ENCODE assay signal across 8 cellular contexts in genomic region chr15:84600687-84601554, GRCh38. TPM values are rescaled to one million over a fixed set of nuclear protein-coding genes. Genes with fewer than 3 reads are reported as not detected.
DNase-seq lines count a peak whose midpoint lies in the region; ATAC-seq and TF ChIP-seq lines count a peak whose summit lies in the region.

Gene ZSCAN2 (plus strand): TSS chr15:84601009. CDS start chr15:84603928, 2,919 bp downstream.

- H3K4me2 ChIP-seq in Loucy (ENCODE audit: low read depth, low read length, poor library complexity, severe bottlenecking) = peak within 1 kb of the TSS; percentile 89

- peaks cover 9% of the 10 kb centered on the region for H3K36me3 ChIP-seq in H7 (replicated peaks; ENCODE audit: control insufficient read depth, insufficient read depth, low read length)
- peaks cover 3% of the 10 kb centered on the region; the same call in 1 of the 2 replicates for H3K36me3 ChIP-seq in Loucy (ENCODE audit: insufficient read depth, low read length)
- 0 out of 2 replicates have a peak, but pooled peaks cover 5% of the 10 kb centered on the region for H3K36me3 ChIP-seq in RWPE2 (ENCODE audit: low read depth)

- H3K4me3 ChIP-seq in H7 (ENCODE audit: insufficient read depth, low read depth, low read length) (peak within 1 kb of the TSS; percentile 95), Loucy (ENCODE audit: low read length, poor library complexity, severe bottlenecking) (peak within 1 kb of the TSS; percentile 94), RWPE2 (ENCODE audit: severe bottlenecking) (peak within 1 kb of the TSS; percentile 91), fibroblast of the aortic adventitia (ENCODE audit: low read depth, low read length) (peak within 1 kb of the TSS; percentile 93)

- H3K9me2 ChIP-seq in Loucy (replicated peaks; ENCODE audit: low read depth, low read length) = no peaks in the 10 kb centered on the region

- H3K27ac Mint-ChIP-seq in nephron = peak within 1 kb of the TSS; percentile 43 to 87 (median 85)

- TF ChIP-seq CTCF in Loucy (conservative IDR thresholded peaks at IDR 0.05; ENCODE audit: low read length) (no peak), RWPE2 (IDR thresholded peaks at IDR 0.05; ENCODE audit: poor library complexity, severe bottlenecking) (no peak), fibroblast of the aortic adventitia (IDR thresholded peaks at IDR 0.05; ENCODE audit: insufficient read depth, low read length) (no peak), nephron (IDR thresholded peaks at IDR 0.05; ENCODE audit: unreplicated experiment in 3 of 3) (no peak)

- H3K27me3 Mint-ChIP-seq in nephron (ENCODE audit: low read depth) = no peaks in the 10 kb centered on the region

- H4K20me1 ChIP-seq in Loucy (ENCODE audit: insufficient read depth, low read length, poor library complexity, severe bottlenecking) = peaks cover 35% of the 10 kb centered on the region

- peaks cover 27% of the 10 kb centered on the region for H3K36me3 Mint-ChIP-seq in nephron (ENCODE audit: low read depth)

- peak within 1 kb of the TSS; percentile 95 to 98 (median 97) for H3K4me3 Mint-ChIP-seq in nephron

- peaks cover 50% of the 10 kb centered on the region for H3K79me2 ChIP-seq in Loucy (ENCODE audit: insufficient read depth, low read length)

- peak; percentile 98 for ATAC-seq in RWPE2 (ENCODE audit: low read depth)
- ATAC-seq in stimulated activated naive CD8-positive, alpha-beta T cell treated with anti-CD3 and anti-CD28 coated beads, Interleukin-15, Interleukin-2, amounts not matched to agents 100 U/mL and 50 U/mL, for 24 hours = peak; percentile 94

- peaks cover 9% of the 10 kb centered on the region for H3F3A ChIP-seq in Loucy (ENCODE audit: low read depth)

- no peaks in the 10 kb centered on the region for H3K27me3 ChIP-seq in H7 (ENCODE audit: control insufficient read depth, insufficient read depth, low read length)
- no peaks in the 10 kb centered on the region for H3K27me3 ChIP-seq in Loucy (ENCODE audit: insufficient read depth, low read length, poor library complexity, severe bottlenecking)
- no peaks in the 10 kb centered on the region for H3K27me3 ChIP-seq in RWPE2 (ENCODE audit: insufficient read depth, poor library complexity, severe bottlenecking)

- no peaks in the 10 kb centered on the region for H3K9me3 ChIP-seq in Loucy (ENCODE audit: insufficient read depth, low read depth, low read length)
- no peaks in the 10 kb centered on the region for H3K9me3 ChIP-seq in RWPE2 (ENCODE audit: severe bottlenecking)

- peaks cover 32% of the 10 kb centered on the region for H3K4me1 Mint-ChIP-seq in nephron

- peaks cover 57% of the 10 kb centered on the region for H3K4me1 ChIP-seq in Loucy (ENCODE audit: insufficient read depth, low read length, poor library complexity, severe bottlenecking)
- H3K4me1 ChIP-seq in RWPE2 (ENCODE audit: insufficient read depth, poor library complexity, severe bottlenecking) = peaks cover 3% of the 10 kb centered on the region

- peak; percentile 98 for DNase-seq in ELF-1 (ENCODE audit: low read depth, low spot score)
- peak; percentile 98 for DNase-seq in H7
- peak; percentile 99 for DNase-seq in RWPE2 (ENCODE audit: low spot score)
- peak; percentile 88 for DNase-seq in activated effector memory CD4-positive, alpha-beta T cell treated with Interleukin-2 at 50 U/mL for 16 hours
- DNase-seq in fibroblast of the aortic adventitia (ENCODE audit: low read depth) = peak; percentile 88
- peak; percentile 95 for DNase-seq in stimulated activated naive CD8-positive, alpha-beta T cell treated with anti-CD3 and anti-CD28 coated beads, Interleukin-15, Interleukin-2, amounts not matched to agents 100 U/mL and 50 U/mL, for 24 hours

- no peak within 1 kb of the TSS for H3K27ac ChIP-seq in RWPE2 (ENCODE audit: poor library complexity, severe bottlenecking)

- H2AFZ ChIP-seq in Loucy (ENCODE audit: low read length) = peak within 1 kb of the TSS; percentile 99

- H3K9ac ChIP-seq in Loucy (ENCODE audit: low read depth, low read length, poor library complexity, severe bottlenecking) = peak within 1 kb of the TSS; percentile 82

- peaks cover 6% of the 10 kb centered on the region for H3K9me3 Mint-ChIP-seq in nephron

RNA-seq across cellular contexts. Expression of gene ZSCAN2, which starts in this region (rescaled TPM):
- 61.5 and 64.8 TPM in 2 replicates for total RNA-seq in H7 (2014; rRNA removed; shearing (Covaris generic))
- 5.2 and 25.5 TPM in 2 replicates for total RNA-seq in fibroblast of the aortic adventitia (ENCODE audit: low replicate concordance)
